ENCODE assay signal across 8 cellular contexts in genomic region chr7:140230517-140230861, GRCh38. TPM values are rescaled to one million over a fixed set of nuclear protein-coding genes. Genes with fewer than 3 reads are reported as not detected.
DNase-seq lines count a peak whose midpoint lies in the region; ATAC-seq, FAIRE-seq and TF ChIP-seq lines count a peak whose summit lies in the region.

No MANE protein-coding gene starts in this region.

- peak; percentile 50 for ATAC-seq in activated T-helper 17 cell treated with anti-CD3 and anti-CD28 coated beads, Interleukin-2, amount 50 U/mL, for 72 hours (replicated peaks)
- ATAC-seq in HG02610 (IDR thresholded peaks at IDR 0.05; ENCODE audit: unreplicated experiment), result no peak
- ATAC-seq in HG02981 (IDR thresholded peaks at IDR 0.05; ENCODE audit: unreplicated experiment), result no peak

- H3K4me3 Mint-ChIP-seq in activated T-helper 17 cell treated with anti-CD3 and anti-CD28 coated beads, Interleukin-2, amount 50 U/mL, for 72 hours, result peak overlapping the region; percentile 92

- DNase-seq in GM10266 (ENCODE audit: extremely low spot score) (peak; percentile 55), NCI-H146 (lab: John Stamatoyannopoulos, UW) (peak; percentile 62), cardiac muscle cell (ENCODE audit: low read depth in 1 of 2, low spot score in 1 of 2) (no peak), sigmoid colon (no peak), RCC 7860 (ENCODE audit: low spot score) (no peak)

- no peaks in the 10 kb centered on the region for H3K4me1 ChIP-seq in cardiac muscle cell (ENCODE audit: low read depth)
- H3K4me1 ChIP-seq in sigmoid colon, result peaks cover 0 to 24% (median 19%) of the 10 kb centered on the region in 4 donors

- H3K4me3 ChIP-seq in cardiac muscle cell, result peak overlapping the region; percentile 36
- H3K4me3 ChIP-seq in sigmoid colon, result peak overlapping the region; percentile 31 to 60 (median 50)

- no peaks in the 10 kb centered on the region for H3K27me3 Mint-ChIP-seq in activated T-helper 17 cell treated with anti-CD3 and anti-CD28 coated beads, Interleukin-2, amount 50 U/mL, for 72 hours

- TF ChIP-seq CTCF in GM10266 (IDR thresholded peaks at IDR 0.05; ENCODE audit: control insufficient read depth, insufficient read depth, low read depth, missing control alignments), result no peak
- no peak for TF ChIP-seq CTCF in cardiac muscle cell (IDR thresholded peaks at IDR 0.05; ENCODE audit: low read depth, low read length)
- no peak for TF ChIP-seq CTCF in sigmoid colon (IDR thresholded peaks at IDR 0.05)

- intact Hi-C loops in sigmoid colon (cut with DNase I), result loop anchor here (2.0 kb wide), 2 partner anchors 56 to 84 kb away; no protein-coding TSS in a partner anchor

- H3K36me3 Mint-ChIP-seq in activated T-helper 17 cell treated with anti-CD3 and anti-CD28 coated beads, Interleukin-2, amount 50 U/mL, for 72 hours (ENCODE audit: low read depth), result peaks cover 29% of the 10 kb centered on the region

- no peak overlapping the region for H3K27ac ChIP-seq in cardiac muscle cell
- peak overlapping the region in 3 of 4 donors; percentile 4 to 56 (median 45) for H3K27ac ChIP-seq in sigmoid colon

- H3K4me1 Mint-ChIP-seq in activated T-helper 17 cell treated with anti-CD3 and anti-CD28 coated beads, Interleukin-2, amount 50 U/mL, for 72 hours, result peaks cover 26% of the 10 kb centered on the region

- H3K27me3 ChIP-seq in cardiac muscle cell, result peaks cover 9% of the 10 kb centered on the region
- H3K27me3 ChIP-seq in sigmoid colon, result peaks cover 0 to 23% (median 0%) of the 10 kb centered on the region in 3 donors

- no peak for TF ChIP-seq EP300 in sigmoid colon (IDR thresholded peaks at IDR 0.05)

- peak overlapping the region; percentile 99 for H3K27ac Mint-ChIP-seq in activated T-helper 17 cell treated with anti-CD3 and anti-CD28 coated beads, Interleukin-2, amount 50 U/mL, for 72 hours

- no peaks in the 10 kb centered on the region for H3K9me3 Mint-ChIP-seq in activated T-helper 17 cell treated with anti-CD3 and anti-CD28 coated beads, Interleukin-2, amount 50 U/mL, for 72 hours

- FAIRE-seq in RCC 7860 (lab: Jason Lieb, UNC), result no peak

- TF ChIP-seq POLR2A in sigmoid colon (IDR thresholded peaks at IDR 0.05), result no peak

- WGBS in sigmoid colon, 2 donors, result 1% methylated on average over 57 of the region's 57 CpGs

- H3K36me3 ChIP-seq in cardiac muscle cell, result no peaks in the 10 kb centered on the region
- H3K36me3 ChIP-seq in sigmoid colon, result no peaks in the 10 kb centered on the region

- no peaks in the 10 kb centered on the region for H3K9me3 ChIP-seq in cardiac muscle cell (ENCODE audit: low read depth)
- H3K9me3 ChIP-seq in sigmoid colon, result no peaks in the 10 kb centered on the region

RNA-seq across cellular contexts. Expression of gene KDM7A, which starts 53.7 kb away (rescaled TPM):
- 10 to 100 TPM; 31.1 to 48.7 TPM for total RNA-seq in activated T-helper 17 cell treated with anti-CD3 and anti-CD28 coated beads, Interleukin-2, amount 50 U/mL, for 72 hours
- 7.5 and 7.8 TPM in 2 replicates for total RNA-seq in cardiac muscle cell
- 1.9 and 3.0 TPM in 2 replicates for polyA plus RNA-seq in cardiac muscle cell
- total RNA-seq in sigmoid colon, result 10 to 100 TPM; 17.0 to 31.6 (median 26.4) TPM
- 10 to 100 TPM in 1 of 3 donors, 1 to 10 TPM in 2; 8.4 to 10.4 (median 9.6) TPM for polyA plus RNA-seq in sigmoid colon

Comparison
In these comparisons a context has a peak if more than half of its experiments do, and no peak if none do; other contexts are left out.
1. DNase-seq: peak in GM10266 (single experiment) and NCI-H146 (single experiment); none in cardiac muscle cell (0 of 2), sigmoid colon (single experiment) and RCC 7860 (single experiment).